In the genomic region with DNA sequence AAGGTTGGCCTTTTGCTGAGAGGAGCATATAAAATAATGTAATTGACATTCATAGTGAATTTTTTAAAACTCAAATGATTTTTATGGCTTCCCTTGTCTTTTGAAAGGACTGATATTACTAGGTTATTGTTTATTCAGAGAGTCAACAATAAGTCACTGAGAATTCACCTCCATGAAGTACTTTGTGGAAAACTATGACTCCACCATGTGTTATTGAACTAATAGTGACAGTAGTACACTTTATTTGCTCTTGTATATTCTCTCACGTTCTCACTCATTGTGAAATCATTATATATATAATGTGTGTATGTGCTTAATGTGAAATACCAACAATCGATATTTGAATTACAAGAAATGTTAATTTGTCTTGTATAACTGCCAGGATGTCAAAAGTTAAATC, we compare ENCODE assay signal across 20 cellular contexts.
DNase-seq lines count a peak whose midpoint lies in the region; ATAC-seq, FAIRE-seq and TF ChIP-seq lines count a peak whose summit lies in the region.
"Had no signal": no experiment of that assay in that cellular context is flagged by ENCODE, and none has a peak within 500 bp of the region (broad histone marks: within the 10 kb centered on the region; RNA-seq: fewer than 3 reads in every experiment).

No MANE protein-coding gene starts in this region.

- ATAC-seq in pancreas: peak in 3 of 4 donors; percentile 35 to 58 (median 51)
- ATAC-seq in GM18858 (IDR thresholded peaks at IDR 0.05; ENCODE audit: unreplicated experiment): no peak
- ATAC-seq: CD8-positive, alpha-beta T cell; GM12878; GM23338 had no signal

- no peaks in the 10 kb centered on the region for H3K36me3 Mint-ChIP-seq in osteocyte (ENCODE audit: unreplicated experiment)
- H3K36me3 Mint-ChIP-seq: CD4-positive, CD25-positive, alpha-beta regulatory T cell; CD8-positive, alpha-beta T cell had no signal

- no peak for FAIRE-seq in pancreas (lab: Jason Lieb, UNC)
- FAIRE-seq: A204.1, GM12878 had no signal

- H3K27ac Mint-ChIP-seq in osteocyte (ENCODE audit: unreplicated experiment): no peak overlapping the region
- H3K27ac Mint-ChIP-seq: B cell; CD4-positive, CD25-positive, alpha-beta regulatory T cell; CD8-positive, alpha-beta T cell; GM23338; H9 had no signal

- peak overlapping the region; percentile 52 for H3K27ac ChIP-seq in VCaP
- H3K27ac ChIP-seq in pancreas: no peak overlapping the region
- H3K27ac ChIP-seq: 22Rv1, BLaER1 had no signal

- no peak overlapping the region for H3K4me3 ChIP-seq in pancreas
- H3K4me3 ChIP-seq: BLaER1, GM12878, GM23338 had no signal

- H3K27me3 Mint-ChIP-seq in osteocyte (ENCODE audit: unreplicated experiment): peaks cover 10% of the 10 kb centered on the region
- H3K27me3 Mint-ChIP-seq: B cell; CD4-positive, CD25-positive, alpha-beta regulatory T cell had no signal

- peak; percentile 11 for DNase-seq in DMS153 treated with DMSO at 0.1 percent for 48 hours (lab: John Stamatoyannopoulos, UW; ENCODE audit: unreplicated experiment)
- no peak for DNase-seq in DMS153 (lab: John Stamatoyannopoulos, UW)
- no peak for DNase-seq in pancreas
- DNase-seq in osteocyte (ENCODE audit: extremely low spot score, unreplicated experiment): no peak
- DNase-seq in HCEC 1CT: no peak
- DNase-seq: Caco-2; CD4-positive, CD25-positive, alpha-beta regulatory T cell; CD8-positive, alpha-beta T cell; DMS79; EL; GDM1; H9 had no signal

- H3K4me1 Mint-ChIP-seq in osteocyte (ENCODE audit: unreplicated experiment): peaks cover 3% of the 10 kb centered on the region
- H3K4me1 Mint-ChIP-seq: B cell; CD4-positive, CD25-positive, alpha-beta regulatory T cell had no signal

- WGBS in pancreas, 2 donors: 19 to 22% methylated on average over 2 of the region's 2 CpGs

- no peak overlapping the region for H3K4me3 Mint-ChIP-seq in osteocyte (ENCODE audit: unreplicated experiment)
- H3K4me3 Mint-ChIP-seq: B cell; CD8-positive, alpha-beta T cell; GM23338; H9 had no signal

- TF ChIP-seq CTCF in VCaP (conservative IDR thresholded peaks at IDR 0.05): no peak
- TF ChIP-seq CTCF in pancreas (IDR thresholded peaks at IDR 0.05): no peak
- no peak for TF ChIP-seq CTCF in osteocyte (IDR thresholded peaks at IDR 0.05)

- H3K36me3 ChIP-seq in pancreas: no peaks in the 10 kb centered on the region
- H3K36me3 ChIP-seq: BLaER1 had no signal

- H3K4me1 ChIP-seq in pancreas: peaks cover 0 to 25% (median 14%) of the 10 kb centered on the region in 3 donors
- H3K4me1 ChIP-seq: BLaER1, Caco-2 had no signal

- peaks cover 14% of the 10 kb centered on the region for H3K9me3 Mint-ChIP-seq in osteocyte (ENCODE audit: unreplicated experiment)

- intact Hi-C loops in pancreas (cut with DNase I): no loop called here

- no peaks in the 10 kb centered on the region for H3K27me3 ChIP-seq in pancreas
- H3K27me3 ChIP-seq: BLaER1 had no signal

- H3K9me3 ChIP-seq in pancreas: no peaks in the 10 kb centered on the region
- H3K9me3 ChIP-seq: Caco-2 had no signal
